In genomic region chr17:28552201-28552999, GRCh38 we compare ENCODE assay signal across 9 cellular contexts. TPM values are rescaled to one million over a fixed set of nuclear protein-coding genes. Genes with fewer than 3 reads are reported as not detected.
A peak's percentile ranks its signal among the peaks of the same experiment; 100 is the strongest.
DNase-seq lines count a peak whose midpoint lies in the region; ATAC-seq, FAIRE-seq and TF ChIP-seq lines count a peak whose summit lies in the region.
"Had no signal": no experiment of that assay in that cellular context is flagged by ENCODE, and none has a peak within 500 bp of the region (broad histone marks: within the 10 kb centered on the region; RNA-seq: fewer than 3 reads in every experiment).

Gene UNC119, minus strand, starts transcription at chr17:28552624. Its CDS starts 67 bp downstream, at chr17:28552557.

- DNase-seq in BJ (ENCODE audit: low read depth) (no peak), RCC 7860 (ENCODE audit: low spot score) (peak; percentile 39), fibroblast of the conjunctiva (ENCODE audit: low read depth) (peak; percentile 23), nephron progenitor cell (peak; percentile 90)
- peak; percentile 75 for DNase-seq in activated T-helper 9 cell treated with anti-CD3 and anti-CD28 coated beads, Interleukin-2, amount 50 U/mL, for 16 hours (ENCODE audit: low read depth)

- H3K9me3 Mint-ChIP-seq in nephron progenitor cell, result no peaks in the 10 kb centered on the region
- no peaks in the 10 kb centered on the region for H3K9me3 Mint-ChIP-seq in stimulated activated naive CD8-positive, alpha-beta T cell treated with anti-CD3 and anti-CD28 coated beads, Interleukin-15, Interleukin-2, amounts not matched to agents 100 ng/mL and 50 ng/mL, for 24 hours

- peak; percentile 51 for ATAC-seq in GM19328 (IDR thresholded peaks at IDR 0.05; ENCODE audit: unreplicated experiment)

- peak within 1 kb of the TSS; percentile 55 for H3K4me3 ChIP-seq in BJ (ENCODE audit: low read depth, low read length)
- peak within 1 kb of the TSS; percentile 76 for H3K4me3 ChIP-seq in HUES48 (ENCODE audit: low read depth, low read length)

- peaks cover 10% of the 10 kb centered on the region for H3K4me1 ChIP-seq in HUES48 (ENCODE audit: control insufficient read depth, insufficient read depth, low read length)

- no peaks in the 10 kb centered on the region for H3K9me3 ChIP-seq in HUES48 (ENCODE audit: control insufficient read depth, insufficient read depth, low read length)

- H3K36me3 ChIP-seq in BJ (ENCODE audit: control insufficient read depth, insufficient read depth, low read length), result peaks cover 15% of the 10 kb centered on the region
- peaks cover 41% of the 10 kb centered on the region for H3K36me3 ChIP-seq in HUES48 (ENCODE audit: control insufficient read depth, insufficient read depth, low read length)

- POLR2A ChIA-PET in BJ (lab: Charles Lee), result no interaction called here

- H3K27ac Mint-ChIP-seq in nephron progenitor cell, result peak within 1 kb of the TSS; percentile 59
- H3K27ac Mint-ChIP-seq in stimulated activated naive CD8-positive, alpha-beta T cell treated with anti-CD3 and anti-CD28 coated beads, Interleukin-15, Interleukin-2, amounts not matched to agents 100 ng/mL and 50 ng/mL, for 24 hours, result peak within 1 kb of the TSS; percentile 76

- peaks cover 37% of the 10 kb centered on the region for H3K36me3 Mint-ChIP-seq in nephron progenitor cell (ENCODE audit: low read depth)
- peaks cover 26% of the 10 kb centered on the region for H3K36me3 Mint-ChIP-seq in stimulated activated naive CD8-positive, alpha-beta T cell treated with anti-CD3 and anti-CD28 coated beads, Interleukin-15, Interleukin-2, amounts not matched to agents 100 ng/mL and 50 ng/mL, for 24 hours (ENCODE audit: low read depth)

- no peaks in the 10 kb centered on the region for H3K27me3 ChIP-seq in BJ (ENCODE audit: control insufficient read depth, insufficient read depth, low read length)
- H3K27me3 ChIP-seq in HUES48 (ENCODE audit: control insufficient read depth, insufficient read depth, low read length), result no peaks in the 10 kb centered on the region

- H3K4me1 Mint-ChIP-seq in nephron progenitor cell, result peaks cover 50% of the 10 kb centered on the region
- peaks cover 51% of the 10 kb centered on the region for H3K4me1 Mint-ChIP-seq in stimulated activated naive CD8-positive, alpha-beta T cell treated with anti-CD3 and anti-CD28 coated beads, Interleukin-15, Interleukin-2, amounts not matched to agents 100 ng/mL and 50 ng/mL, for 24 hours (ENCODE audit: low read depth)

- peak within 1 kb of the TSS; percentile 89 for H3K4me3 Mint-ChIP-seq in nephron progenitor cell
- H3K4me3 Mint-ChIP-seq in stimulated activated naive CD8-positive, alpha-beta T cell treated with anti-CD3 and anti-CD28 coated beads, Interleukin-15, Interleukin-2, amounts not matched to agents 100 ng/mL and 50 ng/mL, for 24 hours, result peak within 1 kb of the TSS; percentile 87

- FAIRE-seq in RCC 7860 (lab: Jason Lieb, UNC), result no peak
- FAIRE-seq: TTC549 had no signal

- peaks cover 3% of the 10 kb centered on the region for H3K27me3 Mint-ChIP-seq in nephron progenitor cell (ENCODE audit: low read depth, poor library complexity)
- no peaks in the 10 kb centered on the region for H3K27me3 Mint-ChIP-seq in stimulated activated naive CD8-positive, alpha-beta T cell treated with anti-CD3 and anti-CD28 coated beads, Interleukin-15, Interleukin-2, amounts not matched to agents 100 ng/mL and 50 ng/mL, for 24 hours

- TF ChIP-seq CTCF in BJ (IDR thresholded peaks at IDR 0.05; ENCODE audit: insufficient read depth, low read depth, low read length), result no peak
- TF ChIP-seq CTCF in nephron progenitor cell (IDR thresholded peaks at IDR 0.05), result no peak

- H3K9ac ChIP-seq in HUES48 (ENCODE audit: low read depth, low read length), result peak within 1 kb of the TSS; percentile 69

- CTCF ChIA-PET in BJ (lab: Yijun Ruan, JAX), result interaction anchor here (1.2 to 6.4 kb wide), 7 partner anchors 9 to 61 kb away, joined by 3 to 27 read pairs (median 6); partner anchors contain the start of gene ALDOC

- H3K27ac ChIP-seq in HUES48 (ENCODE audit: low read depth, low read length), result peak within 1 kb of the TSS; percentile 39

RNA-seq across cellular contexts. Expression of gene UNC119, which starts in this region (rescaled TPM):
- polyA plus RNA-seq in BJ (2011; rRNA removed), result 82.8 and 150 TPM in 2 replicates
- polyA minus RNA-seq in BJ (2011; rRNA and poly(A)+ RNA removed), result 19.0 and 52.6 TPM in 2 replicates
